1 cellular context compared by ENCODE assay signal in genomic region chr17:76102944-76103273, GRCh38.
TF ChIP-seq lines count a peak whose summit lies in the region.

No MANE protein-coding gene starts in this region.

TF ChIP-seq in K562, 482 proteins besides CTCF, POLR2A, EP300 and RAD21:
- TF ChIP-seq MAFF (IDR thresholded peaks at IDR 0.05; ENCODE audit: low read length) (no peak), PBX2 (CRISPR knock-in tag; IDR thresholded peaks at IDR 0.05; ENCODE audit: low read depth) (no peak), PBX2 (tag; conservative IDR thresholded peaks at IDR 0.05; ENCODE audit: low read depth) (no peak), LARP7 (IDR thresholded peaks at IDR 0.05) (no peak), TOE1 (IDR thresholded peaks at IDR 0.05; ENCODE audit: borderline replicate concordance) (no peak), TOE1 (CRISPR knock-in tag; IDR thresholded peaks at IDR 0.05; ENCODE audit: borderline replicate concordance, low read depth) (0 out of 2 replicates have a peak, but pooled peaks have one; percentile 15), ZFP91 (CRISPR knock-in tag; IDR thresholded peaks at IDR 0.05) (no peak), ZBTB49 (CRISPR knock-in tag; IDR thresholded peaks at IDR 0.05; ENCODE audit: borderline replicate concordance) (no peak), ZKSCAN8 (CRISPR knock-in tag; IDR thresholded peaks at IDR 0.05) (0 out of 2 replicates have a peak, but pooled peaks have one; percentile 13), RCOR1 (IDR thresholded peaks at IDR 0.05; ENCODE audit: borderline replicate concordance in 1 of 2, low read depth in 2 of 2, low read length in 2 of 2) (no peak), HNRNPLL (IDR thresholded peaks at IDR 0.05; ENCODE audit: low read depth, low read length, poor library complexity, severe bottlenecking) (no peak)
TF ChIP-seq in K562: peak in this region for 2.
